Comparison of ENCODE assay signal across 8 cellular contexts in the genomic region with DNA sequence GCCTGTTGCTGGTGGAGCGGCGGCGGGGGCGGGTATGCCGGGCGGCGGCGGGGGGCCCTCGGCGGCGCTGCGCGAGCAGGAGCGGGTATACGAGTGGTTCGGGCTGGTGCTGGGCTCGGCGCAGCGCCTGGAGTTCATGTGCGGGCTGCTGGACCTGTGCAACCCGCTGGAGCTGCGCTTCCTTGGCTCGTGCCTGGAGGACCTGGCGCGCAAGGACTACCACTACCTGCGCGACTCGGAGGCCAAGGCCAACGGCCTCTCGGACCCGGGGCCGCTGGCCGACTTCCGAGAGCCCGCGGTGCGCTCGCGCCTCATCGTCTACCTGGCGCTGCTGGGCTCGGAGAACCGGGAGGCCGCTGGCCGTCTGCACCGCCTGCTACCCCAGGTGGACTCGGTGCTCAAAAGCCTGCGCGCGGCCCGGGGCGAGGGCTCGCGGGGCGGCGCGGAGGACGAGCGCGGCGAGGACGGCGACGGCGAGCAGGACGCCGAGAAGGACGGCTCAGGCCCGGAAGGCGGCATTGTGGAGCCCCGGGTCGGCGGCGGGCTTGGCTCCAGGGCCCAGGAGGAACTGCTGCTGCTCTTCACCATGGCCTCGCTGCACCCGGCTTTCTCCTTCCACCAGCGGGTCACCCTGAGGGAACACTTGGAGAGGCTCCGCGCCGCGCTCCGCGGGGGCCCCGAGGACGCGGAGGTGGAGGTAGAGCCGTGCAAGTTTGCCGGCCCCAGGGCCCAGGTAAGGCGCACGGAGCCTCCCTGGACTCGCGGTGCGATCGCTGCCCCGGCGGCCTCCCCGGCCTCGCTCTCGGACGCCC. TPM values are rescaled to one million over a fixed set of nuclear protein-coding genes. Genes with fewer than 3 reads are reported as not detected.
A peak's percentile ranks its signal among the peaks of the same experiment; 100 is the strongest.
DNase-seq lines count a peak whose midpoint lies in the region; ATAC-seq and TF ChIP-seq lines count a peak whose summit lies in the region.

No MANE protein-coding gene starts in this region.

- no peak for TF ChIP-seq CTCF in uterus (IDR thresholded peaks at IDR 0.05)

- peaks cover 28% of the 10 kb centered on the region for H3K4me1 Mint-ChIP-seq in activated naive CD8-positive, alpha-beta T cell treated with anti-CD3 and anti-CD28 coated beads, Interleukin-2, amount 10 ng/mL, durations not matched to agents 7 days and 5 days

- TF ChIP-seq POLR2A in uterus (IDR thresholded peaks at IDR 0.05) = no peak

- peak; percentile 2 for ATAC-seq in HG03521 (IDR thresholded peaks at IDR 0.05; ENCODE audit: unreplicated experiment)
- ATAC-seq in SK-N-SH treated with all-trans-retinoic acid at 6 μM for 48 hours = peak; percentile 10
- peak; percentile 5 for ATAC-seq in activated naive CD8-positive, alpha-beta T cell treated with anti-CD3 and anti-CD28 coated beads, Interleukin-2, amount 10 ng/mL, durations not matched to agents 7 days and 5 days (ENCODE audit: low read depth)

- H3K36me3 ChIP-seq in uterus = no peaks in the 10 kb centered on the region

- H3K9me3 Mint-ChIP-seq in activated naive CD8-positive, alpha-beta T cell treated with anti-CD3 and anti-CD28 coated beads, Interleukin-2, amount 10 ng/mL, durations not matched to agents 7 days and 5 days = peaks cover 1% of the 10 kb centered on the region

- DNase-seq in DMS53 treated with DMSO at 0.1 percent for 48 hours (lab: John Stamatoyannopoulos, UW; ENCODE audit: unreplicated experiment) = peak; percentile 40
- DNase-seq in activated naive CD8-positive, alpha-beta T cell treated with anti-CD3 and anti-CD28 coated beads, Interleukin-2, amount 10 ng/mL, durations not matched to agents 7 days and 5 days = peak; percentile 74
- peak; percentile 79 for DNase-seq in cardiac septum (ENCODE audit: low spot score)
- peak; percentile 16 to 91 (median 34) for DNase-seq in posterior cingulate gyrus
- DNase-seq in uterus = peak; percentile 50 to 54
- DNase-seq in RPMI8226 = no peak

- H3K27me3 Mint-ChIP-seq in activated naive CD8-positive, alpha-beta T cell treated with anti-CD3 and anti-CD28 coated beads, Interleukin-2, amount 10 ng/mL, durations not matched to agents 7 days and 5 days = no peaks in the 10 kb centered on the region

- H3K36me3 Mint-ChIP-seq in activated naive CD8-positive, alpha-beta T cell treated with anti-CD3 and anti-CD28 coated beads, Interleukin-2, amount 10 ng/mL, durations not matched to agents 7 days and 5 days = peaks cover 30% of the 10 kb centered on the region

- intact Hi-C loops in cardiac septum (cut with DNase I) (loop anchor here (10.0 kb wide), 1 partner anchor 339 kb away; a partner anchor contains a TSS), posterior cingulate gyrus (cut with DNase I) (loop anchor here (5.0 to 10.0 kb wide), 2 partner anchors 97 to 901 kb away; a partner anchor contains a TSS), uterus (cut with DNase I; ENCODE audit: low total_unique reads) (no loop called here)

- H3K4me3 ChIP-seq in uterus = peak overlapping the region; percentile 83 to 98

- H3K4me1 ChIP-seq in uterus = peaks cover 0 to 5% of the 10 kb centered on the region in 2 donors

- H3K27ac ChIP-seq in uterus = peak overlapping the region; percentile 96 to 98

- POLR2A ChIA-PET in activated naive CD8-positive, alpha-beta T cell treated with anti-CD3 and anti-CD28 coated beads, Interleukin-2, amount 10 ng/mL, durations not matched to agents 7 days and 5 days (lab: Charles Lee) = interaction anchor here (0.8 to 5.5 kb wide), 12 partner anchors 9 to 796 kb away, joined by 3 to 165 read pairs (median 8); a partner anchor contains a TSS

- H3K4me3 Mint-ChIP-seq in activated naive CD8-positive, alpha-beta T cell treated with anti-CD3 and anti-CD28 coated beads, Interleukin-2, amount 10 ng/mL, durations not matched to agents 7 days and 5 days = peak overlapping the region; percentile 98

- H3K9me3 ChIP-seq in uterus = no peaks in the 10 kb centered on the region

- H3K27ac Mint-ChIP-seq in activated naive CD8-positive, alpha-beta T cell treated with anti-CD3 and anti-CD28 coated beads, Interleukin-2, amount 10 ng/mL, durations not matched to agents 7 days and 5 days = peak overlapping the region; percentile 99

- no peaks in the 10 kb centered on the region for H3K27me3 ChIP-seq in uterus

TF ChIP-seq in SK-N-SH treated with all-trans-retinoic acid at 6 μM for 48 hours, 23 proteins besides CTCF, POLR2A, EP300 and RAD21:
- TF ChIP-seq SNAI2 (CRISPR knock-in tag; IDR thresholded peaks at IDR 0.05) (no peak), ZFP30 (CRISPR knock-in tag; IDR thresholded peaks at IDR 0.05) (no peak), CSDC2 (CRISPR knock-in tag; IDR thresholded peaks at IDR 0.05) (no peak), ZNF565 (CRISPR knock-in tag; conservative IDR thresholded peaks at IDR 0.05; ENCODE audit: low read depth) (no peak), ESRRG (CRISPR knock-in tag; IDR thresholded peaks at IDR 0.05) (no peak), GLIS3 (CRISPR knock-in tag; IDR thresholded peaks at IDR 0.05) (no peak), ZC3H10 (CRISPR knock-in tag; IDR thresholded peaks at IDR 0.05) (no peak), RARB (CRISPR knock-in tag; IDR thresholded peaks at IDR 0.05) (no peak), BACH2 (CRISPR knock-in tag; IDR thresholded peaks at IDR 0.05; ENCODE audit: borderline replicate concordance) (no peak)
- TF ChIP-seq, protein P1, sequence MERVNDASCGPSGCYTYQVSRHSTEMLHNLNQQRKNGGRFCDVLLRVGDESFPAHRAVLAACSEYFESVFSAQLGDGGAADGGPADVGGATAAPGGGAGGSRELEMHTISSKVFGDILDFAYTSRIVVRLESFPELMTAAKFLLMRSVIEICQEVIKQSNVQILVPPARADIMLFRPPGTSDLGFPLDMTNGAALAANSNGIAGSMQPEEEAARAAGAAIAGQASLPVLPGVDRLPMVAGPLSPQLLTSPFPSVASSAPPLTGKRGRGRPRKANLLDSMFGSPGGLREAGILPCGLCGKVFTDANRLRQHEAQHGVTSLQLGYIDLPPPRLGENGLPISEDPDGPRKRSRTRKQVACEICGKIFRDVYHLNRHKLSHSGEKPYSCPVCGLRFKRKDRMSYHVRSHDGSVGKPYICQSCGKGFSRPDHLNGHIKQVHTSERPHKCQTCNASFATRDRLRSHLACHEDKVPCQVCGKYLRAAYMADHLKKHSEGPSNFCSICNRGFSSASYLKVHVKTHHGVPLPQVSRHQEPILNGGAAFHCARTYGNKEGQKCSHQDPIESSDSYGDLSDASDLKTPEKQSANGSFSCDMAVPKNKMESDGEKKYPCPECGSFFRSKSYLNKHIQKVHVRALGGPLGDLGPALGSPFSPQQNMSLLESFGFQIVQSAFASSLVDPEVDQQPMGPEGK (CRISPR knock-in tag; IDR thresholded peaks at IDR 0.05; ENCODE audit: borderline replicate concordance) = no peak
- TF ChIP-seq, protein P2, sequence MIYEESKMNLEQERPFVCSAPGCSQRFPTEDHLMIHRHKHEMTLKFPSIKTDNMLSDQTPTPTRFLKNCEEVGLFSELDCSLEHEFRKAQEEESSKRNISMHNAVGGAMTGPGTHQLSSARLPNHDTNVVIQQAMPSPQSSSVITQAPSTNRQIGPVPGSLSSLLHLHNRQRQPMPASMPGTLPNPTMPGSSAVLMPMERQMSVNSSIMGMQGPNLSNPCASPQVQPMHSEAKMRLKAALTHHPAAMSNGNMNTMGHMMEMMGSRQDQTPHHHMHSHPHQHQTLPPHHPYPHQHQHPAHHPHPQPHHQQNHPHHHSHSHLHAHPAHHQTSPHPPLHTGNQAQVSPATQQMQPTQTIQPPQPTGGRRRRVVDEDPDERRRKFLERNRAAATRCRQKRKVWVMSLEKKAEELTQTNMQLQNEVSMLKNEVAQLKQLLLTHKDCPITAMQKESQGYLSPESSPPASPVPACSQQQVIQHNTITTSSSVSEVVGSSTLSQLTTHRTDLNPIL (CRISPR knock-in tag; IDR thresholded peaks at IDR 0.05; ENCODE audit: low read depth) = no peak

RNA-seq across cellular contexts. Expression of a gene that starts 1.0 kb away (rescaled TPM):
- 10 to 100 TPM; 56.8 to 61.7 TPM for total RNA-seq in activated naive CD8-positive, alpha-beta T cell treated with anti-CD3 and anti-CD28 coated beads, Interleukin-2, amount 10 ng/mL, durations not matched to agents 7 days and 5 days
- total RNA-seq in cardiac septum = 19.1 TPM
- 10 to 100 TPM in 3 of 4 donors, 1 to 10 TPM in 1; 7.4 to 44.8 (median 15.5) TPM for total RNA-seq in uterus
